In genomic region chr9:97372580-97372979, GRCh38 we compare ENCODE assay signal across 16 cellular contexts.
"Had no signal": no experiment of that assay in that cellular context is flagged by ENCODE, and none has a peak within 500 bp of the region (broad histone marks: within the 10 kb centered on the region; RNA-seq: fewer than 3 reads in every experiment).

No MANE protein-coding gene starts in this region.

- H3K4me3 ChIP-seq: hepatocyte, left lung, lung, thoracic aorta, upper lobe of left lung had no signal

- H3K27ac ChIP-seq: hepatocyte, left lung, thoracic aorta, upper lobe of left lung had no signal

- H3K27me3 ChIP-seq: hepatocyte, left lung, upper lobe of left lung had no signal

- H2AFZ ChIP-seq: hepatocyte had no signal

- H3K79me2 ChIP-seq: hepatocyte had no signal

- ATAC-seq: left lung, natural killer cell, T-helper 17 cell had no signal

- DNase-seq: activated CD4-positive, alpha-beta memory T cell treated with anti-CD3 and anti-CD28 coated beads for 36 hours; activated CD4-positive, alpha-beta T cell treated with anti-CD3 and anti-CD28 coated beads for 48 hours; activated naive CD4-positive, alpha-beta T cell treated with anti-CD3 and anti-CD28 coated beads, Interleukin-2, amount 50 U/mL, for 16 hours; activated T-cell treated with anti-CD3 and anti-CD28 coated beads, Interleukin-2, amount 50 U/mL, for 48 hours; effector CD4-positive, alpha-beta T cell; foreskin melanocyte; immature natural killer cell; left lung; natural killer cell; stimulated activated CD4-positive, alpha-beta T cell treated with anti-CD3 and anti-CD28 coated beads, Interleukin-4, amount 100 ng/mL, for 24 hours; stimulated activated naive CD4-positive, alpha-beta T cell treated with Interleukin-2 at 50 U/mL for 16 hours; T-helper 17 cell; upper lobe of left lung had no signal

- H3K4me1 ChIP-seq: left lung, upper lobe of left lung had no signal

- H3K9me3 ChIP-seq: upper lobe of left lung had no signal

- H3K4me2 ChIP-seq: hepatocyte had no signal
